Comparison of ENCODE assay signal across 8 cellular contexts in the genomic region with DNA sequence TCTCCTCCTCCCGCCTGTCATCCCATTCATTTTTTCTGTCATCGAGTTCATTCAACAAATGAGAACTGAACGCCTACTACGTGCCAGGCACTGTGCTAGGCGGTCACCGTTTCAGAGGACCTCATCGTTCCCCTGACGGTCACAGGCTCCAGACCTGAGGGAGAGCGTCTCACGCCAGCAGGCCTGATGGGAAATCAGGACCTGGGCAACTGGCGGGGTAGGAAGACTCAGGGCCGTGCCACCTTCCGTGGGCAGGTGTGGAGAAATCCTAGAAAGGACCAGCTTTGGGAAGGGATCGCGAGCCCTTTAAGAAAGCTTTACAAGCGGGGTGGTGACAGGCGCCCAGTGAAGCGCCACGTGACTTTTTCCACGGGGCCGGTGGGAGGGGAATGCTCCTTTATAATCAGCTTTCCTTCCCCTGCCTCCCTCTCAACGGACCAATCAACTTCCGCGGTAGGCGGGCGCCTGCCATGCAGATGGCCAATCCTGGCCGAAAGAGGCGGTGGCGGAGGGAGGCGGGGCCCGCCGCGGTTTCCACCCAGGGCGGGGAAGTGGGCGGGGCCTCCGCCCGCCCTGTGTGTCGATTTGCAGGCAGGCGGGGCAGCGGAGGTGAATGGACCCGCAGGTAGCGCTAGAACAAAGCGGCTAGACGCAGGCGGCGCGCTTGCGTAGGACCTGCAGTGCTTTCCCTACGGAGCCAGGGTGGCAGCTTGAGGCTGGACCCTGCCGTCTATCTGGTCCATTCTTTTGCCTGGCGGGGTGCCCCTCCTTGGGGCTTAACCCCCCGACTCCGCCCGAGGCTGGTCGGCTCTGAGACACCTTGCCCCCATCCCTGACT. TPM values are rescaled to one million over a fixed set of nuclear protein-coding genes. Genes with fewer than 3 reads are reported as not detected.
A peak's percentile ranks its signal among the peaks of the same experiment; 100 is the strongest.
DNase-seq lines count a peak whose midpoint lies in the region; ATAC-seq and TF ChIP-seq lines count a peak whose summit lies in the region.

No MANE protein-coding gene starts in this region.

- H4K20me1 ChIP-seq in fibroblast of lung (ENCODE audit: control insufficient read depth, extremely low read depth, insufficient read depth, low read length): no peaks in the 10 kb centered on the region

- H3K4me1 Mint-ChIP-seq in activated T-helper 2 cell treated with anti-CD3 and anti-CD28 coated beads, Interferon-gamma antibody, Interleukin-2, Interleukin-4, amounts not matched to agents 10 μg/mL and 5 μg/mL and 100 μg/mL, durations not matched to agents 14 hours and 24 hours and 36 hours (ENCODE audit: low read depth): peaks cover 30% of the 10 kb centered on the region
- peaks cover 37 to 57% (median 55%) of the 10 kb centered on the region in 3 donors for H3K4me1 Mint-ChIP-seq in naive B cell
- H3K4me1 Mint-ChIP-seq in stimulated activated effector memory CD8-positive, alpha-beta T cell treated with anti-CD3 and anti-CD28 coated beads, Interleukin-12 subunit alpha, Interleukin-12 subunit beta, amount 100 ng/mL, for 72 hours: peaks cover 34% of the 10 kb centered on the region

- H3K36me3 ChIP-seq in fibroblast of lung (ENCODE audit: control insufficient read depth, insufficient read depth, low read length): peaks cover 6% of the 10 kb centered on the region

- H3K4me3 Mint-ChIP-seq in activated T-helper 2 cell treated with anti-CD3 and anti-CD28 coated beads, Interferon-gamma antibody, Interleukin-2, Interleukin-4, amounts not matched to agents 10 μg/mL and 5 μg/mL and 100 μg/mL, durations not matched to agents 14 hours and 24 hours and 36 hours (ENCODE audit: low read depth): peak overlapping the region; percentile 92
- peak overlapping the region; percentile 88 to 96 (median 92) for H3K4me3 Mint-ChIP-seq in naive B cell
- H3K4me3 Mint-ChIP-seq in stimulated activated effector memory CD8-positive, alpha-beta T cell treated with anti-CD3 and anti-CD28 coated beads, Interleukin-12 subunit alpha, Interleukin-12 subunit beta, amount 100 ng/mL, for 72 hours: peak overlapping the region; percentile 94

- peak overlapping the region; percentile 69 for H3K9ac ChIP-seq in fibroblast of lung (ENCODE audit: insufficient read depth, low read length)

- H3K9me3 ChIP-seq in fibroblast of lung (ENCODE audit: control insufficient read depth, insufficient read depth, low read depth, low read length): no peaks in the 10 kb centered on the region

- H3K4me3 ChIP-seq in LNCaP clone FGC (ENCODE audit: low read depth, low read length) (peak overlapping the region; percentile 73), fibroblast of lung (replicated peaks in 1 of 4; ENCODE audit: control extremely low read depth in 1 of 4, insufficient read depth in 1 of 4, low read depth in 3 of 4, low read length in 4 of 4) (peak overlapping the region; percentile 54 to 75 (median 69))

- peak overlapping the region; percentile 81 for H3K27ac ChIP-seq in fibroblast of lung (ENCODE audit: insufficient read depth, low read length)

- TF ChIP-seq CTCF in LNCaP clone FGC (IDR thresholded peaks at IDR 0.05; ENCODE audit: control insufficient read depth, extremely low read depth, insufficient read depth) (peak; percentile 22), fibroblast of lung (conservative IDR thresholded peaks at IDR 0.05 in 1 of 2, IDR thresholded peaks at IDR 0.05 in 1 of 2; ENCODE audit: low read depth in 1 of 2, low read length in 2 of 2) (no peak)

- DNase-seq in EL (peak; percentile 99), H4 (ENCODE audit: low spot score) (peak; percentile 92), LNCaP clone FGC (ENCODE audit: low read depth) (peak; percentile 97), RPMI8226 (peak; percentile 99), fibroblast of lung (ENCODE audit: low read depth in 2 of 2) (peak; percentile 97 to 98), naive B cell (peak; percentile 98)
- DNase-seq in activated T-helper 2 cell treated with anti-CD3 and anti-CD28 coated beads, Interferon-gamma antibody, Interleukin-2, Interleukin-4, amounts not matched to agents 10 μg/mL and 5 μg/mL and 100 μg/mL, durations not matched to agents 14 hours and 24 hours and 36 hours (ENCODE audit: low spot score): peak; percentile 99
- DNase-seq in stimulated activated effector memory CD8-positive, alpha-beta T cell treated with anti-CD3 and anti-CD28 coated beads, Interleukin-12 subunit alpha, Interleukin-12 subunit beta, amount 100 ng/mL, for 72 hours (ENCODE audit: low spot score in 2 of 2): peak; percentile 93 to 97

- peak overlapping the region; percentile 88 for H3K27ac Mint-ChIP-seq in activated T-helper 2 cell treated with anti-CD3 and anti-CD28 coated beads, Interferon-gamma antibody, Interleukin-2, Interleukin-4, amounts not matched to agents 10 μg/mL and 5 μg/mL and 100 μg/mL, durations not matched to agents 14 hours and 24 hours and 36 hours
- H3K27ac Mint-ChIP-seq in naive B cell: peak overlapping the region; percentile 75 to 95 (median 86)
- peak overlapping the region; percentile 93 for H3K27ac Mint-ChIP-seq in stimulated activated effector memory CD8-positive, alpha-beta T cell treated with anti-CD3 and anti-CD28 coated beads, Interleukin-12 subunit alpha, Interleukin-12 subunit beta, amount 100 ng/mL, for 72 hours

- no peaks in the 10 kb centered on the region for H3K27me3 Mint-ChIP-seq in activated T-helper 2 cell treated with anti-CD3 and anti-CD28 coated beads, Interferon-gamma antibody, Interleukin-2, Interleukin-4, amounts not matched to agents 10 μg/mL and 5 μg/mL and 100 μg/mL, durations not matched to agents 14 hours and 24 hours and 36 hours (ENCODE audit: low read depth)
- no peaks in the 10 kb centered on the region for H3K27me3 Mint-ChIP-seq in naive B cell

- peaks cover 30% of the 10 kb centered on the region for H3K79me2 ChIP-seq in fibroblast of lung (ENCODE audit: control insufficient read depth, insufficient read depth, low read length)

- H3K9me3 Mint-ChIP-seq in activated T-helper 2 cell treated with anti-CD3 and anti-CD28 coated beads, Interferon-gamma antibody, Interleukin-2, Interleukin-4, amounts not matched to agents 10 μg/mL and 5 μg/mL and 100 μg/mL, durations not matched to agents 14 hours and 24 hours and 36 hours: no peaks in the 10 kb centered on the region
- no peaks in the 10 kb centered on the region for H3K9me3 Mint-ChIP-seq in naive B cell
- H3K9me3 Mint-ChIP-seq in stimulated activated effector memory CD8-positive, alpha-beta T cell treated with anti-CD3 and anti-CD28 coated beads, Interleukin-12 subunit alpha, Interleukin-12 subunit beta, amount 100 ng/mL, for 72 hours: no peaks in the 10 kb centered on the region

- H2AFZ ChIP-seq in fibroblast of lung (ENCODE audit: low read length): peak overlapping the region; percentile 95

- ATAC-seq in naive B cell (ENCODE audit: low read depth in 2 of 2): peak; percentile 88
- ATAC-seq in stimulated activated effector memory CD8-positive, alpha-beta T cell treated with anti-CD3 and anti-CD28 coated beads, Interleukin-12 subunit alpha, Interleukin-12 subunit beta, amount 100 ng/mL, for 72 hours: peak; percentile 84

- peaks cover 24% of the 10 kb centered on the region for H3K36me3 Mint-ChIP-seq in activated T-helper 2 cell treated with anti-CD3 and anti-CD28 coated beads, Interferon-gamma antibody, Interleukin-2, Interleukin-4, amounts not matched to agents 10 μg/mL and 5 μg/mL and 100 μg/mL, durations not matched to agents 14 hours and 24 hours and 36 hours (ENCODE audit: low read depth)
- no peaks in the 10 kb centered on the region for H3K36me3 Mint-ChIP-seq in naive B cell
- H3K36me3 Mint-ChIP-seq in stimulated activated effector memory CD8-positive, alpha-beta T cell treated with anti-CD3 and anti-CD28 coated beads, Interleukin-12 subunit alpha, Interleukin-12 subunit beta, amount 100 ng/mL, for 72 hours: peaks cover 24% of the 10 kb centered on the region

- H3K4me1 ChIP-seq in fibroblast of lung (ENCODE audit: control insufficient read depth, extremely low read depth, insufficient read depth, low read length): peaks cover 28% of the 10 kb centered on the region

- peak overlapping the region; percentile 99 for H3K4me2 ChIP-seq in fibroblast of lung (ENCODE audit: extremely low read depth, insufficient read depth, low read length)

- no peaks in the 10 kb centered on the region for H3K27me3 ChIP-seq in fibroblast of lung (ENCODE audit: control insufficient read depth, insufficient read depth, low read length)

- intact Hi-C loops in activated T-helper 2 cell treated with anti-CD3 and anti-CD28 coated beads, Interferon-gamma antibody, Interleukin-2, Interleukin-4, amounts not matched to agents 10 μg/mL and 5 μg/mL and 100 μg/mL, durations not matched to agents 14 hours and 24 hours and 36 hours (cut with micrococcal nuclease): loop anchor here (1.0 to 10.0 kb wide), 8 partner anchors 30 to 628 kb away; a partner anchor contains a TSS

RNA-seq across cellular contexts. Expression of a gene that starts 0.8 kb away (rescaled TPM):
- total RNA-seq in H4 (2014; rRNA removed; shearing (Covaris generic)): 4.3 and 6.2 TPM in 2 replicates
- total RNA-seq in activated T-helper 2 cell treated with anti-CD3 and anti-CD28 coated beads, Interferon-gamma antibody, Interleukin-2, Interleukin-4, amounts not matched to agents 10 μg/mL and 5 μg/mL and 100 μg/mL, durations not matched to agents 14 hours and 24 hours and 36 hours: 29.0 and 30.3 TPM in 2 replicates
- 5.4 and 5.6 TPM in 2 replicates for total RNA-seq in fibroblast of lung
- polyA plus RNA-seq in fibroblast of lung (23.7 and 26.5 TPM in 2 replicates), naive B cell (ENCODE audit: low read depth in 6 of 6) (under 1 TPM in 5 of 6 donors, not detected in 1; 0.11 to 0.82 (median 0.62) TPM)
- 15.2 and 16.3 TPM in 2 replicates for polyA plus RNA-seq in fibroblast of lung (2012)
- 58.6 and 71.0 TPM in 2 replicates for polyA minus RNA-seq in fibroblast of lung (ENCODE audit: low replicate concordance)

Comparison
In these comparisons a context has a peak if more than half of its experiments do, and no peak if none do; other contexts are left out.
1. Peak in every context shown above with its lines: DNase-seq, ATAC-seq, H3K4me3 ChIP-seq and H3K27ac ChIP-seq.